Comparison of ENCODE assay signal across 16 cellular contexts in the genomic region with DNA sequence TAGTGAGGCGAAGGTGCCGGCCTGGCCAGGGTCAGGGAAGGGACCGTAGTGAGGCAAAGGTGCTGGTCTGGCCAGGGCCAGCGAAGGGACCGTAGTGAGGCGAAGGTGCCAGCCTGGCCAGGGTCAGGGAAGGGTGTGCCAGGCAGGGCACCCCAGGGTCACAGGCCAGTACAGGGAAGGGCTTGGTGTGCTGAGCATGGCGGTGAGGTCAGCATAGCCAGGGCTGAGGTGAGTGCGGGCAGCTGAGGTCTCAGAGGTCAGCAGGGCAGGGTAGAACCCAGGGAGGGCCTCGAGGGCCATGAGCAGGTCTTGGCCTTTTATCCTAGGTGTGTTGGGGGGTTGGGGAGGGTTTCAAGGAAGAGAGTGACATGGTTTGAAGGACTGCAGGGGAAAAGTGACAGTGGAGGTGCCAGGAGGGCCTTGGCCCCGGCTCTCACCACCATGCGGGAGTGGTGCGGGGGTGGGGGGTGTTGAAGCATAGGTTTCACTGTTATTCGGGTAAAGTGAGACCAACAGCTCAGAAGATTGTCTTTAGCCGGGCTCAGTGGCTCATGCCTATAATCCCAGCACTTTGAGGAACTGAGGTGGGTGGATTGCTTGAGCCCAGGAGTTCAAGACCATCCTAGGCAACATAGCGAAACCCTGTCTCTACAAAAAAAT.
DNase-seq lines count a peak whose midpoint lies in the region; TF ChIP-seq lines count a peak whose summit lies in the region.
"Had no signal": no experiment of that assay in that cellular context is flagged by ENCODE, and none has a peak within 500 bp of the region (broad histone marks: within the 10 kb centered on the region; RNA-seq: fewer than 3 reads in every experiment).

No MANE protein-coding gene starts in this region.

- no peaks in the 10 kb centered on the region for H3K9me3 Mint-ChIP-seq in dendritic cell treated with granulocyte-macrophage colony-stimulating factor and Interleukin-4, amounts not matched to agents 40 ng/mL and 50 ng/mL, for 4 days
- H3K9me3 Mint-ChIP-seq in mesothelial cell of epicardium, result no peaks in the 10 kb centered on the region
- H3K9me3 Mint-ChIP-seq: immature natural killer cell had no signal

- peak overlapping the region; percentile 23 for H2BK15ac ChIP-seq in mesenchymal stem cell (ENCODE audit: low read depth, poor library complexity, severe bottlenecking)

- H2BK12ac ChIP-seq in mesenchymal stem cell (ENCODE audit: low read length in 2 of 2), result no peak overlapping the region

- peaks cover 72% of the 10 kb centered on the region for H3K4me1 Mint-ChIP-seq in dendritic cell treated with granulocyte-macrophage colony-stimulating factor and Interleukin-4, amounts not matched to agents 40 ng/mL and 50 ng/mL, for 4 days (ENCODE audit: low read depth)
- peaks cover 14% of the 10 kb centered on the region for H3K4me1 Mint-ChIP-seq in mesothelial cell of epicardium

- H3K4ac ChIP-seq in mesenchymal stem cell (ENCODE audit: low read depth in 1 of 2, low read length in 2 of 2), result no peak overlapping the region

- no peak overlapping the region for H3K18ac ChIP-seq in mesenchymal stem cell (ENCODE audit: low read depth in 1 of 2, low read length in 2 of 2)

- no peak overlapping the region for H3K27ac ChIP-seq in mesenchymal stem cell (ENCODE audit: low read length, poor library complexity, severe bottlenecking)
- H3K27ac ChIP-seq: HL-60, pancreas had no signal

- H2AFZ ChIP-seq in mesenchymal stem cell (ENCODE audit: low read depth, low read length), result no peak overlapping the region

- WGBS in mesenchymal stem cell, result 91% methylated on average over 14 of the region's 15 CpGs

- H3K36me3 Mint-ChIP-seq in dendritic cell treated with granulocyte-macrophage colony-stimulating factor and Interleukin-4, amounts not matched to agents 40 ng/mL and 50 ng/mL, for 4 days (ENCODE audit: low read depth), result no peaks in the 10 kb centered on the region
- no peaks in the 10 kb centered on the region for H3K36me3 Mint-ChIP-seq in mesothelial cell of epicardium
- H3K36me3 Mint-ChIP-seq: immature natural killer cell had no signal

- no peak overlapping the region for H2BK120ac ChIP-seq in mesenchymal stem cell (ENCODE audit: low read depth, low read length)

- H3K27me3 Mint-ChIP-seq in dendritic cell treated with granulocyte-macrophage colony-stimulating factor and Interleukin-4, amounts not matched to agents 40 ng/mL and 50 ng/mL, for 4 days, result peaks cover 16% of the 10 kb centered on the region
- H3K27me3 Mint-ChIP-seq in mesothelial cell of epicardium (ENCODE audit: low read depth), result no peaks in the 10 kb centered on the region

- H3K14ac ChIP-seq in mesenchymal stem cell (ENCODE audit: low read length in 2 of 2), result no peak overlapping the region

- peak overlapping the region; percentile 69 for H3K27ac Mint-ChIP-seq in dendritic cell treated with granulocyte-macrophage colony-stimulating factor and Interleukin-4, amounts not matched to agents 40 ng/mL and 50 ng/mL, for 4 days
- no peak overlapping the region for H3K27ac Mint-ChIP-seq in mesothelial cell of epicardium
- H3K27ac Mint-ChIP-seq: activated CD4-positive, alpha-beta T cell treated with anti-CD3 and anti-CD28 coated beads for 36 hours; immature natural killer cell had no signal

- peak overlapping the region; percentile 21 for H2AK5ac ChIP-seq in mesenchymal stem cell (ENCODE audit: low read length, severe bottlenecking)

- no peak overlapping the region for H4K8ac ChIP-seq in mesenchymal stem cell (ENCODE audit: low read length)

- peaks cover 0 to 26% of the 10 kb centered on the region in 2 experiments for H3K36me3 ChIP-seq in mesenchymal stem cell (ENCODE audit: control insufficient read depth in 1 of 2, insufficient read depth in 2 of 2, low read depth in 1 of 2, low read length in 2 of 2)
- H3K36me3 ChIP-seq: pancreas had no signal

- DNase-seq in AG20443 (ENCODE audit: low spot score) (peak; percentile 5), ELF-1 (ENCODE audit: low read depth, low spot score) (peak; percentile 1), mesenchymal stem cell (no peak), NCI-H1694 treated with DMSO at 0.1 percent for 48 hours (lab: John Stamatoyannopoulos, UW) (no peak), NCI-H82 treated with DMSO at 0.1 percent for 48 hours (lab: John Stamatoyannopoulos, UW; ENCODE audit: unreplicated experiment) (no peak), pons (ENCODE audit: low spot score) (no peak), mesothelial cell of epicardium (ENCODE audit: low spot score in 2 of 2, unreplicated experiment in 2 of 2) (no peak)
- DNase-seq: activated CD4-positive, alpha-beta T cell treated with anti-CD3 and anti-CD28 coated beads for 36 hours; immature natural killer cell; IMR-90; MM.1S; NCI-H69; Right ventricle myocardium superior had no signal

- no peak overlapping the region for H3K9ac ChIP-seq in mesenchymal stem cell (ENCODE audit: low read length)

- H3K27me3 ChIP-seq in mesenchymal stem cell (ENCODE audit: control insufficient read depth in 1 of 2, insufficient read depth in 1 of 2, low read length in 2 of 2), result no peaks in the 10 kb centered on the region
- H3K27me3 ChIP-seq: pancreas had no signal

- H3K4me3 ChIP-seq in mesenchymal stem cell (ENCODE audit: insufficient read depth in 1 of 2, low read depth in 1 of 2, low read length in 2 of 2), result no peak overlapping the region
- H3K4me3 ChIP-seq: pancreas had no signal

- H3K4me1 ChIP-seq in mesenchymal stem cell (ENCODE audit: control insufficient read depth, insufficient read depth, low read depth, low read length), result peaks cover 24% of the 10 kb centered on the region

- peaks cover 12% of the 10 kb centered on the region for H3K79me1 ChIP-seq in mesenchymal stem cell (replicated peaks; ENCODE audit: low read length, poor library complexity, severe bottlenecking)

- H4K91ac ChIP-seq in mesenchymal stem cell (ENCODE audit: low read length), result peak overlapping the region; percentile 0

- H3K23ac ChIP-seq in mesenchymal stem cell (ENCODE audit: low read length in 2 of 2), result no peak overlapping the region

- TF ChIP-seq CTCF in mesothelial cell of epicardium (IDR thresholded peaks at IDR 0.05; ENCODE audit: unreplicated experiment), result no peak

- no peak overlapping the region for H3K4me2 ChIP-seq in mesenchymal stem cell (ENCODE audit: low read length, poor library complexity, severe bottlenecking)

- intact Hi-C loops in dendritic cell treated with granulocyte-macrophage colony-stimulating factor and Interleukin-4, amounts not matched to agents 40 ng/mL and 50 ng/mL, for 4 days (cut with micrococcal nuclease), result loop anchor here (5.0 kb wide), 1 partner anchor 37 kb away; no protein-coding TSS in a partner anchor

- no peak overlapping the region for H3K4me3 Mint-ChIP-seq in dendritic cell treated with granulocyte-macrophage colony-stimulating factor and Interleukin-4, amounts not matched to agents 40 ng/mL and 50 ng/mL, for 4 days
- H3K4me3 Mint-ChIP-seq in mesothelial cell of epicardium, result no peak overlapping the region
- H3K4me3 Mint-ChIP-seq: activated CD4-positive, alpha-beta T cell treated with anti-CD3 and anti-CD28 coated beads for 36 hours; immature natural killer cell had no signal

- H2BK5ac ChIP-seq in mesenchymal stem cell (ENCODE audit: low read depth, low read length, poor library complexity, severe bottlenecking), result no peak overlapping the region

- H3K9me3 ChIP-seq in mesenchymal stem cell (ENCODE audit: control insufficient read depth, low read length), result no peaks in the 10 kb centered on the region
- H3K9me3 ChIP-seq: pancreas had no signal

Comparison
In these comparisons a context has a peak if more than half of its experiments do, and no peak if none do; other contexts are left out.
1. DNase-seq: peak in AG20443 (single experiment) and ELF-1 (single experiment); none in mesenchymal stem cell (single experiment), NCI-H1694 treated with DMSO at 0.1 percent for 48 hours (single experiment), NCI-H82 treated with DMSO at 0.1 percent for 48 hours (single experiment), pons (single experiment) and mesothelial cell of epicardium (0 of 2).